Comparison of ENCODE assay signal across 21 cellular contexts in genomic region chr9:78437721-78438610, GRCh38.
DNase-seq lines count a peak whose midpoint lies in the region; ATAC-seq and TF ChIP-seq lines count a peak whose summit lies in the region.
"Had no signal": no experiment of that assay in that cellular context is flagged by ENCODE, and none has a peak within 500 bp of the region (broad histone marks: within the 10 kb centered on the region; RNA-seq: fewer than 3 reads in every experiment).

No MANE protein-coding gene starts in this region.

- no peaks in the 10 kb centered on the region for H4K20me1 ChIP-seq in neural progenitor cell (ENCODE audit: low read depth)

- peaks cover 11% of the 10 kb centered on the region for H3K36me3 Mint-ChIP-seq in neural progenitor cell

- H3K9me3 ChIP-seq in NT2/D1 (ENCODE audit: insufficient read depth, low read length) (peaks cover 4% of the 10 kb centered on the region; the same call in 1 of the 2 replicates), neural progenitor cell (ENCODE audit: low read depth) (no peaks in the 10 kb centered on the region), lower lobe of right lung (no peaks in the 10 kb centered on the region)
- H3K9me3 ChIP-seq: transverse colon had no signal

- no peaks in the 10 kb centered on the region for H3K79me2 ChIP-seq in neural progenitor cell (ENCODE audit: low read depth)

- peaks cover 20% of the 10 kb centered on the region for H3K27me3 Mint-ChIP-seq in neural progenitor cell (ENCODE audit: insufficient read depth, low read depth)

- no peaks in the 10 kb centered on the region for H3K36me3 ChIP-seq in NT2/D1 (ENCODE audit: insufficient read depth, insufficient read length, low read length)
- no peaks in the 10 kb centered on the region for H3K36me3 ChIP-seq in neural progenitor cell
- H3K36me3 ChIP-seq in lower lobe of right lung, result no peaks in the 10 kb centered on the region
- H3K36me3 ChIP-seq: transverse colon had no signal

- H3K27ac Mint-ChIP-seq in neural progenitor cell, result peak overlapping the region; percentile 78
- H3K27ac Mint-ChIP-seq: activated naive CD8-positive, alpha-beta T cell treated with anti-CD3 and anti-CD28 coated beads, Interleukin-2, amount 50 U/mL, for 24 hours; activated T-helper 2 cell treated with anti-CD3 and anti-CD28 coated beads, Interferon-gamma antibody, Interleukin-2, Interleukin-4, amounts not matched to agents 10 μg/mL and 5 μg/mL and 100 μg/mL, durations not matched to agents 14 hours and 24 hours and 36 hours; CD4-positive, alpha-beta T cell; effector memory CD8-positive, alpha-beta T cell; progenitor cell of endocrine pancreas had no signal

- no peak overlapping the region for H3K4me3 ChIP-seq in NT2/D1 (ENCODE audit: insufficient read length, low read depth)
- peak overlapping the region; percentile 25 for H3K4me3 ChIP-seq in neural progenitor cell
- no peak overlapping the region for H3K4me3 ChIP-seq in lower lobe of right lung
- H3K4me3 ChIP-seq: transverse colon had no signal

- no peak overlapping the region for H3K9ac ChIP-seq in NT2/D1 (ENCODE audit: insufficient read length, low read depth)
- H3K9ac ChIP-seq in neural progenitor cell, result no peak overlapping the region

- H3K4me3 Mint-ChIP-seq in neural progenitor cell, result peak overlapping the region; percentile 79
- H3K4me3 Mint-ChIP-seq: activated naive CD8-positive, alpha-beta T cell treated with anti-CD3 and anti-CD28 coated beads, Interleukin-2, amount 50 U/mL, for 24 hours; CD4-positive, alpha-beta T cell; effector memory CD8-positive, alpha-beta T cell had no signal

- peaks cover 61% of the 10 kb centered on the region for H3K4me1 Mint-ChIP-seq in neural progenitor cell

- peaks cover 59% of the 10 kb centered on the region for H3F3A ChIP-seq in neural progenitor cell (ENCODE audit: low read depth)

- intact Hi-C loops in lower lobe of right lung (cut with DNase I), result no loop called here

- no peak overlapping the region for H2AFZ ChIP-seq in neural progenitor cell (replicated peaks)

- no peak for TF ChIP-seq CTCF in neural progenitor cell (IDR thresholded peaks at IDR 0.05)
- TF ChIP-seq CTCF in lower lobe of right lung (IDR thresholded peaks at IDR 0.05), result no peak

- no peaks in the 10 kb centered on the region for H3K27me3 ChIP-seq in NT2/D1 (ENCODE audit: insufficient read depth, insufficient read length)
- no peaks in the 10 kb centered on the region for H3K27me3 ChIP-seq in neural progenitor cell
- peaks cover 5% of the 10 kb centered on the region for H3K27me3 ChIP-seq in lower lobe of right lung (ENCODE audit: low read depth)

- peaks cover 16% of the 10 kb centered on the region for H3K9me3 Mint-ChIP-seq in neural progenitor cell
- H3K9me3 Mint-ChIP-seq: activated naive CD8-positive, alpha-beta T cell treated with anti-CD3 and anti-CD28 coated beads, Interleukin-2, amount 50 U/mL, for 24 hours; activated T-helper 2 cell treated with anti-CD3 and anti-CD28 coated beads, Interferon-gamma antibody, Interleukin-2, Interleukin-4, amounts not matched to agents 10 μg/mL and 5 μg/mL and 100 μg/mL, durations not matched to agents 14 hours and 24 hours and 36 hours; CD4-positive, alpha-beta T cell; effector memory CD8-positive, alpha-beta T cell had no signal

- H3K27ac ChIP-seq in neural progenitor cell (peak overlapping the region; percentile 96), lower lobe of right lung (no peak overlapping the region)
- H3K27ac ChIP-seq: transverse colon had no signal

- DNase-seq in D341Med (ENCODE audit: low spot score) (peak; percentile 54), NT2/D1 (ENCODE audit: low read depth, low spot score) (peak; percentile 38), foreskin melanocyte (peak; percentile 87), neural progenitor cell (ENCODE audit: low spot score) (peak; percentile 91), lower lobe of right lung (no peak)
- no peak for DNase-seq in activated CD4-positive, alpha-beta T cell treated with anti-CD3 and anti-CD28 coated beads, Interleukin-2, amount 50 U/mL, for 1 hour
- DNase-seq: activated CD4-positive, CD25-positive, alpha-beta regulatory T cell; activated naive CD8-positive, alpha-beta T cell treated with anti-CD3 and anti-CD28 coated beads, Interleukin-2, amount 50 U/mL, for 24 hours; CD4-positive, alpha-beta T cell; central memory CD4-positive, alpha-beta T cell; DMS79 treated with DMSO at 0.1 percent for 48 hours; effector memory CD8-positive, alpha-beta T cell; left cardiac atrium; NCI-H1105; NCI-H2227 treated with DMSO at 0.1 percent for 48 hours; stimulated activated naive CD4-positive, alpha-beta T cell; transverse colon had no signal

- H3K4me2 ChIP-seq in neural progenitor cell, result peak overlapping the region; percentile 61

- H3K4me1 ChIP-seq in NT2/D1 (ENCODE audit: insufficient read depth, insufficient read length) (peaks cover 5% of the 10 kb centered on the region), neural progenitor cell (peaks cover 43% of the 10 kb centered on the region), lower lobe of right lung (peaks cover 10% of the 10 kb centered on the region)

- ATAC-seq in lower lobe of right lung (no peak), GM18511 (IDR thresholded peaks at IDR 0.05; ENCODE audit: unreplicated experiment) (no peak), GM18909 (IDR thresholded peaks at IDR 0.05; ENCODE audit: poor library complexity, unreplicated experiment) (no peak)
- ATAC-seq: activated naive CD8-positive, alpha-beta T cell treated with anti-CD3 and anti-CD28 coated beads, Interleukin-2, amount 50 U/mL, for 24 hours; effector memory CD8-positive, alpha-beta T cell; left cardiac atrium had no signal

Comparison
In these comparisons a context has a peak if more than half of its experiments do, and no peak if none do; other contexts are left out.
1. DNase-seq: peak in D341Med (single experiment), NT2/D1 (single experiment), foreskin melanocyte (single experiment) and neural progenitor cell (single experiment); none in activated CD4-positive, alpha-beta T cell treated with anti-CD3 and anti-CD28 coated beads, Interleukin-2, amount 50 U/mL, for 1 hour (single experiment) and lower lobe of right lung (single experiment).